In genomic region chr4:174919886-174920423, GRCh38 we compare ENCODE assay signal across 29 cellular contexts. TPM values are rescaled to one million over a fixed set of nuclear protein-coding genes. Genes with fewer than 3 reads are reported as not detected.
"Had no signal": no experiment of that assay in that cellular context is flagged by ENCODE, and none has a peak within 500 bp of the region (broad histone marks: within the 10 kb centered on the region; RNA-seq: fewer than 3 reads in every experiment).

No MANE protein-coding gene starts in this region.

- H3K4me3 ChIP-seq: coronary artery, dorsolateral prefrontal cortex, gastrocnemius medialis, ovary, skin epidermis, stomach, thyroid gland, upper lobe of right lung had no signal

- H3K36me3 ChIP-seq: gastrocnemius medialis, ovary, stomach, thyroid gland, upper lobe of right lung had no signal

- H3K4me3 Mint-ChIP-seq: activated B cell treated with CpG ODN at 0.5 μM for 24 hours; activated naive CD8-positive, alpha-beta T cell; mesothelial cell of epicardium; naive B cell; stimulated activated naive B cell treated with anti-CD40 and anti-IgM and Interleukin-4, amounts not matched to agents 10 μg/mL and 1 μg/mL and 100 μg/mL, for 72 hours had no signal

- H3K9me3 ChIP-seq: gastrocnemius medialis, ovary, stomach, thyroid gland, upper lobe of right lung had no signal

- H3K27ac Mint-ChIP-seq: activated B cell treated with CpG ODN at 0.5 μM for 24 hours; activated naive CD8-positive, alpha-beta T cell; mesothelial cell of epicardium; naive B cell; progenitor cell of endocrine pancreas; stimulated activated naive B cell treated with anti-CD40 and anti-IgM and Interleukin-4, amounts not matched to agents 10 μg/mL and 1 μg/mL and 100 μg/mL, for 72 hours had no signal

- H3K27me3 Mint-ChIP-seq: activated B cell treated with CpG ODN at 0.5 μM for 24 hours; activated naive CD8-positive, alpha-beta T cell; naive B cell; progenitor cell of endocrine pancreas; stimulated activated naive B cell treated with anti-CD40 and anti-IgM and Interleukin-4, amounts not matched to agents 10 μg/mL and 1 μg/mL and 100 μg/mL, for 72 hours had no signal

- ATAC-seq: gastrocnemius medialis; left colon; sciatic nerve; stimulated activated naive B cell treated with anti-CD40 and anti-IgM and Interleukin-4, amounts not matched to agents 10 μg/mL and 1 μg/mL and 100 μg/mL, for 72 hours; upper lobe of right lung had no signal

- H3K4me1 ChIP-seq: gastrocnemius medialis, stomach, thyroid gland, upper lobe of right lung had no signal

- H3K27ac ChIP-seq: coronary artery, dorsolateral prefrontal cortex, gastrocnemius medialis, ovary, skin epidermis, stomach, thyroid gland, upper lobe of right lung had no signal

- H3K36me3 Mint-ChIP-seq: activated naive CD8-positive, alpha-beta T cell; mesothelial cell of epicardium; naive B cell; stimulated activated naive B cell treated with anti-CD40 and anti-IgM and Interleukin-4, amounts not matched to agents 10 μg/mL and 1 μg/mL and 100 μg/mL, for 72 hours had no signal

- H3K9me3 Mint-ChIP-seq: activated B cell treated with CpG ODN at 0.5 μM for 24 hours had no signal

- H3K4me1 Mint-ChIP-seq: activated B cell treated with CpG ODN at 0.5 μM for 24 hours; naive B cell; stimulated activated naive B cell treated with anti-CD40 and anti-IgM and Interleukin-4, amounts not matched to agents 10 μg/mL and 1 μg/mL and 100 μg/mL, for 72 hours had no signal

- DNase-seq: activated B cell treated with CpG ODN at 0.5 μM for 24 hours; activated effector memory CD4-positive, alpha-beta T cell treated with Interleukin-2 at 50 U/mL for 16 hours; activated naive CD4-positive, alpha-beta T cell treated with Interleukin-2 at 50 U/mL for 16 hours; anterior cingulate cortex; dorsolateral prefrontal cortex; effector memory CD4-positive, alpha-beta T cell; erythroblast; gastrocnemius medialis; hippocampal formation; left colon; mammary epithelial cell; naive B cell; ovary; stimulated activated CD4-positive, alpha-beta T cell treated with anti-CD3 and anti-CD28 coated beads, Interleukin-12 subunit alpha, Interleukin-12 subunit beta, amount 100 ng/mL, for 4 hours; stimulated activated CD4-positive, alpha-beta T cell treated with anti-CD3 and anti-CD28 coated beads, Interleukin-4, amount 100 ng/mL, for 24 hours; stimulated activated CD8-positive, alpha-beta memory T cell treated with anti-CD3 and anti-CD28 coated beads, Interleukin-4, amount 100 ng/mL, for 48 hours; stimulated activated naive B cell treated with anti-CD40 and anti-IgM and Interleukin-4, amounts not matched to agents 10 μg/mL and 1 μg/mL and 100 μg/mL, for 72 hours; stomach; T-helper 2 cell; thyroid gland; upper lobe of right lung had no signal

RNA-seq across cellular contexts. Expression of gene ADAM29, which starts 1.8 kb away (rescaled TPM):
- total RNA-seq: activated B cell treated with CpG ODN at 0.5 μM for 24 hours, gastrocnemius medialis, left colon, liver, mammary epithelial cell, mesothelial cell of epicardium, ovary, progenitor cell of endocrine pancreas, renal cortical epithelial cell, sciatic nerve, stomach, upper lobe of right lung had no signal
